ENCODE assay signal across 23 cellular contexts in the genomic region with DNA sequence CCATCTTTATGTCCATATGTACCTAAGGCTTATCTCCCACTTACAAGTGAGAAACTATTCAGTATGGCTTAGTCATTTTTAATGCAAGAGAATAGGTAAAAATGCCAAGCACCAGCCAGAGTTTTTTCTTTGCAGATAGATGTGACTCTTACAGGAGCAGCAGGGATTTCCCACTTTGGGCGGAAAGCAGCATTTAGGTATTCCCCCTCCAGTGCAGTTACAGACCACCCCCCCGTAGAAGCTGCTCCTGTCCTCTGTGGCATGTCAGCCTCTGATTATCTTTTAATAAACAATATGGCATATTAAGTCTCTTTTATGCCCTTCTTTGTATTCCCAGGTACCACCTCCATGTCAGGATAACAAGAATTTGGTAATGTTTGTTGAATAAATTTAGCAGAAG. TPM values are rescaled to one million over a fixed set of nuclear protein-coding genes. Genes with fewer than 3 reads are reported as not detected.
A peak's percentile ranks its signal among the peaks of the same experiment; 100 is the strongest.
DNase-seq lines count a peak whose midpoint lies in the region; ATAC-seq, FAIRE-seq and TF ChIP-seq lines count a peak whose summit lies in the region.
"Had no signal": no experiment of that assay in that cellular context is flagged by ENCODE, and none has a peak within 500 bp of the region (broad histone marks: within the 10 kb centered on the region; RNA-seq: fewer than 3 reads in every experiment).

No MANE protein-coding gene starts in this region.

- TF ChIP-seq POLR2A in GM12878 (IDR thresholded peaks at IDR 0.05; ENCODE audit: low read depth, low read length), result no peak

- no peaks in the 10 kb centered on the region for H3F3A ChIP-seq in PC-9 (ENCODE audit: insufficient read depth, low read depth)

- BruUV-seq in GM12878 (replicated peaks; lab: Mats Ljungman, UMichigan) (no TSS peak), PC-9 (replicated peaks; lab: Mats Ljungman, UMichigan) (no TSS peak)

- RAD21 ChIA-PET in GM12878 (lab: Charles Lee; ENCODE audit: unreplicated experiment), result no interaction called here

- H3K4me3 Mint-ChIP-seq in activated CD8-positive, alpha-beta T cell treated with anti-CD3 and anti-CD28 coated beads for 36 hours, result no peak overlapping the region
- H3K4me3 Mint-ChIP-seq in activated CD8-positive, alpha-beta T cell treated with anti-CD3 and anti-CD28 coated beads, Interleukin-2, amount 10 ng/mL, durations not matched to agents 7 days and 5 days, result no peak overlapping the region
- H3K4me3 Mint-ChIP-seq: CD8-positive, alpha-beta memory T cell; HFFc6 had no signal

- POLR2A ChIA-PET in activated CD8-positive, alpha-beta T cell treated with anti-CD3 and anti-CD28 coated beads for 36 hours (lab: Charles Lee), result no interaction called here
- POLR2A ChIA-PET in activated CD8-positive, alpha-beta T cell treated with anti-CD3 and anti-CD28 coated beads, Interleukin-2, amount 10 ng/mL, durations not matched to agents 7 days and 5 days (lab: Charles Lee), result no interaction called here
- POLR2A ChIA-PET in GM12878 (lab: Charles Lee) (no interaction called here), PC-9 (lab: Charles Lee; ENCODE audit: unreplicated experiment) (no interaction called here)

- no peak overlapping the region for H3K27ac Mint-ChIP-seq in activated CD8-positive, alpha-beta T cell treated with anti-CD3 and anti-CD28 coated beads for 36 hours
- no peak overlapping the region for H3K27ac Mint-ChIP-seq in activated CD8-positive, alpha-beta T cell treated with anti-CD3 and anti-CD28 coated beads, Interleukin-2, amount 10 ng/mL, durations not matched to agents 7 days and 5 days
- H3K27ac Mint-ChIP-seq: CD14-positive monocyte; CD8-positive, alpha-beta memory T cell; HFFc6 had no signal

- CTCF ChIA-PET in activated CD8-positive, alpha-beta T cell treated with anti-CD3 and anti-CD28 coated beads for 36 hours (lab: Charles Lee), result no interaction called here
- CTCF ChIA-PET in activated CD8-positive, alpha-beta T cell treated with anti-CD3 and anti-CD28 coated beads, Interleukin-2, amount 10 ng/mL, durations not matched to agents 7 days and 5 days (lab: Charles Lee), result no interaction called here
- CTCF ChIA-PET in GM12878 (lab: Yijun Ruan, JAX) (no interaction called here), PC-9 (lab: Charles Lee) (no interaction called here)

- 18% methylated on average over 2 of the region's 2 CpGs for WGBS in GM12878 (ENCODE audit: insufficient coverage, insufficient replicate concordance, low lambda C conversion rate, missing lambda C conversion rate)

- intact Hi-C loops in activated CD8-positive, alpha-beta T cell treated with anti-CD3 and anti-CD28 coated beads for 36 hours (cut with micrococcal nuclease), result no loop called here
- intact Hi-C loops in GM12878 (cut with micrococcal nuclease; ENCODE audit: unreplicated experiment) (no loop called here), PC-9 (cut with micrococcal nuclease; ENCODE audit: unreplicated experiment) (no loop called here)

- H3K4me3 ChIP-seq in GM12878 (peak overlapping the region; percentile 10; the same call in 1 of the 2 replicates), PC-9 (no peak overlapping the region)
- H3K4me3 ChIP-seq: HAP-1, Peyer's patch had no signal

- H3K4me1 ChIP-seq in GM12878 (ENCODE audit: control insufficient read depth, insufficient read depth, low read length) (no peaks in the 10 kb centered on the region), PC-9 (replicated peaks; ENCODE audit: insufficient read depth) (no peaks in the 10 kb centered on the region)
- H3K4me1 ChIP-seq: BE2C, Peyer's patch had no signal

- H4K20me1 ChIP-seq in GM12878 (ENCODE audit: control insufficient read depth, insufficient read depth), result no peaks in the 10 kb centered on the region
- no peaks in the 10 kb centered on the region for H4K20me1 ChIP-seq in PC-9 (ENCODE audit: insufficient read depth)

- DNase-seq in activated CD8-positive, alpha-beta T cell treated with anti-CD3 and anti-CD28 coated beads for 36 hours, result peak; percentile 31
- no peak for DNase-seq in activated CD8-positive, alpha-beta T cell treated with anti-CD3 and anti-CD28 coated beads, Interleukin-2, amount 10 ng/mL, durations not matched to agents 7 days and 5 days
- DNase-seq in GM19239 (ENCODE audit: insufficient read length, low spot score) (no peak), GM12878 (ENCODE audit: low read depth, low spot score) (no peak), anterior cingulate cortex (lab: John Stamatoyannopoulos, UW) (no peak), PC-9 (no peak)
- DNase-seq: 8988T; ACHN; BE2C; Calu3; CD8-positive, alpha-beta memory T cell; GOT3; HFFc6; KG1; MM.1S; NCI-H2029; NCI-H446; NCI-H69; Peyer's patch; SHP77 treated with DMSO at 0.1 percent for 48 hours had no signal

- no peaks in the 10 kb centered on the region for H3K36me3 Mint-ChIP-seq in activated CD8-positive, alpha-beta T cell treated with anti-CD3 and anti-CD28 coated beads for 36 hours (ENCODE audit: low read depth)
- peaks cover 2% of the 10 kb centered on the region for H3K36me3 Mint-ChIP-seq in activated CD8-positive, alpha-beta T cell treated with anti-CD3 and anti-CD28 coated beads, Interleukin-2, amount 10 ng/mL, durations not matched to agents 7 days and 5 days (ENCODE audit: low read depth)
- H3K36me3 Mint-ChIP-seq: CD14-positive monocyte had no signal

- no peaks in the 10 kb centered on the region for H3K9me2 ChIP-seq in PC-9 (ENCODE audit: insufficient read depth)

- TF ChIP-seq CTCF in activated CD8-positive, alpha-beta T cell treated with anti-CD3 and anti-CD28 coated beads for 36 hours (IDR thresholded peaks at IDR 0.05), result no peak
- TF ChIP-seq CTCF in GM12878 (IDR thresholded peaks at IDR 0.05 in 2 of 3, conservative IDR thresholded peaks at IDR 0.05 in 1 of 3; ENCODE audit: control insufficient read depth in 2 of 3, extremely low read depth in 1 of 3, insufficient read depth in 1 of 3, low read depth in 3 of 3, low read length in 3 of 3) (no peak), PC-9 (conservative IDR thresholded peaks at IDR 0.05) (no peak)

- TF ChIP-seq EP300 in GM12878 (IDR thresholded peaks at IDR 0.05; ENCODE audit: borderline replicate concordance in 1 of 2, control insufficient read depth in 1 of 2, low read depth in 2 of 2, low read length in 2 of 2), result no peak

- ATAC-seq in activated CD8-positive, alpha-beta T cell treated with anti-CD3 and anti-CD28 coated beads for 36 hours, result no peak
- no peak for ATAC-seq in activated CD8-positive, alpha-beta T cell treated with anti-CD3 and anti-CD28 coated beads, Interleukin-2, amount 10 ng/mL, durations not matched to agents 7 days and 5 days
- ATAC-seq in GM12878, result peak; percentile 93
- ATAC-seq in GM18519 (IDR thresholded peaks at IDR 0.05; ENCODE audit: low FRiP score, unreplicated experiment), result no peak

- no peak overlapping the region for H3K9ac ChIP-seq in GM12878 (ENCODE audit: control insufficient read depth, insufficient read depth, low read length)

- peak overlapping the region; percentile 33 for H2AFZ ChIP-seq in GM12878 (ENCODE audit: control insufficient read depth, low read depth, low read length)
- H2AFZ ChIP-seq in PC-9, result no peak overlapping the region

- no peaks in the 10 kb centered on the region for H3K27me3 Mint-ChIP-seq in activated CD8-positive, alpha-beta T cell treated with anti-CD3 and anti-CD28 coated beads for 36 hours
- H3K27me3 Mint-ChIP-seq in activated CD8-positive, alpha-beta T cell treated with anti-CD3 and anti-CD28 coated beads, Interleukin-2, amount 10 ng/mL, durations not matched to agents 7 days and 5 days (ENCODE audit: low read depth), result peaks cover 6% of the 10 kb centered on the region

- H3K4me2 ChIP-seq in GM12878 (ENCODE audit: control insufficient read depth, insufficient read depth) (peak overlapping the region; percentile 15; the same call in 1 of the 2 replicates), PC-9 (no peak overlapping the region)

- TF ChIP-seq RAD21 in GM12878 (IDR thresholded peaks at IDR 0.05; ENCODE audit: insufficient read depth, low read depth, low read length), result no peak

- SMC1A ChIA-PET in GM12878 (lab: Charles Lee; ENCODE audit: uncharacterized antibody, unreplicated experiment), result interaction anchor here (1.6 kb wide), 1 partner anchor 24 kb away, joined by 4 read pairs; no protein-coding TSS in a partner anchor

- FAIRE-seq in GM19239 (lab: Jason Lieb, UNC) (peak; percentile 14), GM12878 (lab: Jason Lieb, UNC) (no peak)

- H3K4me1 Mint-ChIP-seq in activated CD8-positive, alpha-beta T cell treated with anti-CD3 and anti-CD28 coated beads for 36 hours (ENCODE audit: low read depth), result peaks cover 10% of the 10 kb centered on the region
- peaks cover 12% of the 10 kb centered on the region for H3K4me1 Mint-ChIP-seq in activated CD8-positive, alpha-beta T cell treated with anti-CD3 and anti-CD28 coated beads, Interleukin-2, amount 10 ng/mL, durations not matched to agents 7 days and 5 days (ENCODE audit: low read depth)
- H3K4me1 Mint-ChIP-seq: CD14-positive monocyte; CD8-positive, alpha-beta memory T cell had no signal

- H3K27ac ChIP-seq in GM12878 (ENCODE audit: control insufficient read depth, insufficient read depth) (no peak overlapping the region), PC-9 (no peak overlapping the region)
- H3K27ac ChIP-seq: Peyer's patch had no signal

- H3K27me3 ChIP-seq in GM12878 (replicated peaks in 1 of 2; ENCODE audit: control insufficient read depth in 2 of 2, insufficient read depth in 2 of 2, low read length in 1 of 2) (no peaks in the 10 kb centered on the region), PC-9 (ENCODE audit: insufficient read depth, low read depth) (no peaks in the 10 kb centered on the region)
- H3K27me3 ChIP-seq: BE2C, Peyer's patch had no signal

- H3K9me3 ChIP-seq in GM12878 (replicated peaks; ENCODE audit: control insufficient read depth, insufficient read depth, low read length) (no peaks in the 10 kb centered on the region), PC-9 (ENCODE audit: insufficient read depth, low read depth) (no peaks in the 10 kb centered on the region)
- H3K9me3 ChIP-seq: BE2C, HAP-1, Peyer's patch had no signal

- no peaks in the 10 kb centered on the region for H3K9me3 Mint-ChIP-seq in activated CD8-positive, alpha-beta T cell treated with anti-CD3 and anti-CD28 coated beads for 36 hours
- no peaks in the 10 kb centered on the region for H3K9me3 Mint-ChIP-seq in activated CD8-positive, alpha-beta T cell treated with anti-CD3 and anti-CD28 coated beads, Interleukin-2, amount 10 ng/mL, durations not matched to agents 7 days and 5 days (ENCODE audit: insufficient read depth)
- H3K9me3 Mint-ChIP-seq: CD14-positive monocyte; CD8-positive, alpha-beta memory T cell; HFFc6 had no signal

- in situ Hi-C loops in GM12878 (cut with MboI), result no loop called here

- no peaks in the 10 kb centered on the region for H3K79me2 ChIP-seq in GM12878 (ENCODE audit: control insufficient read depth, insufficient read depth, low read length)
- no peaks in the 10 kb centered on the region for H3K79me2 ChIP-seq in PC-9 (ENCODE audit: low read depth)

- H3K36me3 ChIP-seq in GM12878 (ENCODE audit: control insufficient read depth in 2 of 2, insufficient read depth in 2 of 2, low read length in 1 of 2) (no peaks in the 10 kb centered on the region), PC-9 (ENCODE audit: low read depth) (no peaks in the 10 kb centered on the region)
- H3K36me3 ChIP-seq: BE2C, HAP-1, Peyer's patch had no signal

RNA-seq across cellular contexts. Expression of a gene that starts 24.7 kb away (rescaled TPM):
- total RNA-seq in activated CD8-positive, alpha-beta T cell treated with anti-CD3 and anti-CD28 coated beads for 36 hours, result 10 to 100 TPM; 12.4 to 13.0 TPM
- 10 to 100 TPM; 14.8 to 16.7 TPM for total RNA-seq in activated CD8-positive, alpha-beta T cell treated with anti-CD3 and anti-CD28 coated beads, Interleukin-2, amount 10 ng/mL, durations not matched to agents 7 days and 5 days
- total RNA-seq in GM12878 (2013; cell fraction: nucleolus; rRNA removed), result 44.5 and 46.1 TPM in 2 replicates
- total RNA-seq in GM12878 (2014; rRNA removed) (15.5 and 18.4 TPM in 2 replicates), GM12878 (2014; rRNA removed; fragmentation: Illumina TruSeq; extraction: Trizol) (16.5 and 17.5 TPM in 2 replicates), GM12878 (2021) (14.3 and 16.2 TPM in 2 replicates), PC-9 (2021) (8.9 and 10.7 TPM in 2 replicates)
- polyA plus RNA-seq in GM12878 (2011; ENCODE audit: low read depth), result 7.9 TPM
- polyA plus RNA-seq in GM12878 (2011; rRNA removed) (21.7 and 30.6 TPM in 2 replicates), GM12878 (2014; fragmentation: Illumina TruSeq; extraction: Trizol) (23.2 and 26.2 TPM in 2 replicates), GM12878 (2014; fragmentation: Nextera tagmentation; extraction: Ambion mirVana) (1 to 10 TPM; 7.9 to 8.0 TPM), GM12878 (2014; rRNA removed) (14.2 and 16.7 TPM in 2 replicates), GM12878 (2016; fragmentation: Nextera tagmentation; extraction: Ambion mirVana) (10 to 100 TPM in 1 of 2 experiments, 1 to 10 TPM in 1; 9.1 to 12.0 TPM)
- polyA plus RNA-seq in GM12878 (2011; cell fraction: cytosol; rRNA removed), result 9.6 and 11.6 TPM in 2 replicates
- 17.2 and 25.2 TPM in 2 replicates for polyA plus RNA-seq in GM12878 (2011; cell fraction: nucleus; rRNA removed)
- polyA plus RNA-seq in GM12878 (2012), result 8.0 and 11.1 TPM in 2 replicates
- 14.4 and 21.4 TPM in 2 replicates for polyA minus RNA-seq in GM12878 (2011; rRNA and poly(A)+ RNA removed)
- polyA minus RNA-seq in GM12878 (2011; cell fraction: cytosol; rRNA and poly(A)+ RNA removed), result 7.3 and 7.6 TPM in 2 replicates
- 16.7 and 21.0 TPM in 2 replicates for polyA minus RNA-seq in GM12878 (2011; cell fraction: nucleus; rRNA and poly(A)+ RNA removed)
